ENCODE assay signal across 25 cellular contexts in genomic region chr1:24606621-24607020, GRCh38. TPM values are rescaled to one million over a fixed set of nuclear protein-coding genes. Genes with fewer than 3 reads are reported as not detected.
DNase-seq lines count a peak whose midpoint lies in the region; ATAC-seq and TF ChIP-seq lines count a peak whose summit lies in the region.
"Had no signal": no experiment of that assay in that cellular context is flagged by ENCODE, and none has a peak within 500 bp of the region (broad histone marks: within the 10 kb centered on the region; RNA-seq: fewer than 3 reads in every experiment).

No MANE protein-coding gene starts in this region.

- H3K27me3 ChIP-seq in left lung (peaks cover 0 to 27% of the 10 kb centered on the region in 2 donors), foreskin keratinocyte (peaks cover 20% of the 10 kb centered on the region)

- in situ Hi-C loops in Caki2 (cut with HindIII; ENCODE audit: low pct_unique_long_range_greater_than_20kb, low sequenced_read_pairs): no loop called here

- TF ChIP-seq CTCF in left lung (IDR thresholded peaks at IDR 0.05) (no peak), foreskin keratinocyte (conservative IDR thresholded peaks at IDR 0.05) (no peak)

- H3K27ac ChIP-seq in left lung (no peak overlapping the region), foreskin keratinocyte (no peak overlapping the region)

- no peaks in the 10 kb centered on the region for H3K4me1 ChIP-seq in left lung
- no peaks in the 10 kb centered on the region for H3K4me1 ChIP-seq in foreskin keratinocyte
- H3K4me1 ChIP-seq: HAP-1 had no signal

- no peaks in the 10 kb centered on the region for H3K36me3 ChIP-seq in left lung
- H3K36me3 ChIP-seq: HAP-1 had no signal

- DNase-seq in Caki2 (ENCODE audit: low read depth): peak; percentile 10
- DNase-seq in DMS53 treated with DMSO at 0.1 percent for 48 hours (lab: John Stamatoyannopoulos, UW; ENCODE audit: unreplicated experiment): peak; percentile 35
- DNase-seq in RKO (ENCODE audit: low spot score): peak; percentile 11
- no peak for DNase-seq in left lung
- DNase-seq in H4 (ENCODE audit: low spot score): no peak
- DNase-seq in foreskin keratinocyte: no peak
- DNase-seq in GOT3 (lab: John Stamatoyannopoulos, UW): no peak
- DNase-seq in 8988T: no peak
- DNase-seq: CD4-positive, CD25-positive, alpha-beta regulatory T cell; COR-L47; EL; NCI-H1092; NCI-H1436; NCI-H187 treated with DMSO at 0.1 percent for 48 hours; NCI-H2171; NCI-H345; NCI-H526 treated with DMSO at 0.1 percent for 48 hours; OCI-M1; Right ventricle myocardium superior had no signal

- ATAC-seq in left lung (peak; percentile 29), foreskin keratinocyte (no peak)

- no peaks in the 10 kb centered on the region for H3K9me3 ChIP-seq in left lung
- H3K9me3 ChIP-seq: HAP-1 had no signal

- H3K4me3 ChIP-seq in left lung: no peak overlapping the region
- H3K4me3 ChIP-seq: HAP-1 had no signal

- intact Hi-C loops in left lung (cut with DNase I): no loop called here

RNA-seq across cellular contexts. Expression of gene SRRM1, which starts 36.5 kb away (rescaled TPM):
- 6.1 and 9.8 TPM in 2 replicates for total RNA-seq in Caki2 (2014; rRNA removed; shearing (Covaris generic); ENCODE audit: low replicate concordance)
- total RNA-seq in left lung (100 to 1,000 TPM in 1 of 2 donors, 10 to 100 TPM in 1; 86.4 to 120 TPM), foreskin keratinocyte (86.0 and 94.6 TPM in 2 replicates)
- 21.0 and 34.3 TPM in 2 replicates for total RNA-seq in H4 (2014; rRNA removed; shearing (Covaris generic))
- 24.1 and 30.3 TPM in 2 replicates for polyA plus RNA-seq in foreskin keratinocyte

RNA-seq across cellular contexts. Expression of gene NCMAP, which starts 50.7 kb away (rescaled TPM):
- not detected in 2 replicates for total RNA-seq in Caki2 (2014; rRNA removed; shearing (Covaris generic); ENCODE audit: low replicate concordance)
- total RNA-seq in left lung (1 to 10 TPM; 5.4 to 7.8 TPM), foreskin keratinocyte (0.04 and 0.10 TPM in 2 replicates)
- not detected in 2 replicates for total RNA-seq in H4 (2014; rRNA removed; shearing (Covaris generic))
- 0.06 TPM in 1 of 2 replicates, not detected in the other for polyA plus RNA-seq in foreskin keratinocyte
- total RNA-seq: A673; CD4-positive, CD25-positive, alpha-beta regulatory T cell; LHCN-M2; RPMI7951; SK-MEL-5 had no signal
- polyA plus RNA-seq: BJ had no signal

Comparison
In these comparisons a context has a peak if more than half of its experiments do, and no peak if none do; other contexts are left out.
1. DNase-seq: peak in Caki2 (single experiment), DMS53 treated with DMSO at 0.1 percent for 48 hours (single experiment) and RKO (single experiment); none in left lung (0 of 2), H4 (single experiment), foreskin keratinocyte (0 of 2), GOT3 (single experiment) and 8988T (single experiment).